In the genomic region with DNA sequence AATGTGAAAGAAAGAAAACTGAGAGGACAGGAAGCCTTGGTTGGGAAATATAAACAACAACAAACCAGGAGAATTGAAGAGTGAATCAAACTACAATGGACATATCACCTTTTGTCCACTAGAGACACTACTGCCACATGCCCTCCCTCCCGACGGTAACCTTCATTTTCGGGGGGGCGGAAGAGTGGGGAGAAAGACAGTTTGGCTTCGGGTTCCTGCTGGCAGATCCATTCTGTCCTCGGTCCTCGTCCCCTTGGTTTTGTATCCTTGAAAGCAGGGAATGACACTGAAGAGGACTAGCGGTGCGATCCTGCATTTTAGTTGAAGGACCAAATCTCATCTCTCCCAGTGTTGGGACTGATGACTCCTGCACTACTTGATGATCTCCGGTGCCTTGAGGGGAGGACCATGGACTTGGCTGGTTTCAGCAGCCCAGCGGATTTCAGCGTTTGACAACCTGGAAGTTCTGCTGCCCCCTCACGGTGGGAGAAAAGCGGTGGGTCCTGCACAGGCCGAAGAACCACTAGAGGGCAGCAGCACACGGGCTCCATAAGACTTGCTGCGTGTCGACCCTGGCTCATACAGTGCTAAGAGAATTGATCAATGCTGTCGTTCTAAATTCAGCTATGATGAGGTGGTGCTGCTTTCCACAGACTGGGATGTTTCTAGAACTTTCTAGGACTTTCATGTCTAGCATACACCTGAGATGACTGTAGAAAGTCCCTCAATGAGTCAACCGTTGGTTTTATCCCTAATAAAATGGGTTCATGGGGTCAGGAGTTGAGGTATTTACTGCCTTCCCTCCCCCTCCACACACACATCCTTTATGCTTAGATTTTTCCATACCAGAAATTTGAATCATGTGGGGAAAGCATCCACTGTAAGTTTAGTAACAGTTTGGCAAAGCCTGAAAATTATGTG, we compare ENCODE assay signal across 8 cellular contexts. TPM values are rescaled to one million over a fixed set of nuclear protein-coding genes. Genes with fewer than 3 reads are reported as not detected.
DNase-seq lines count a peak whose midpoint lies in the region; ATAC-seq and FAIRE-seq lines count a peak whose summit lies in the region.

No MANE protein-coding gene starts in this region.

- FAIRE-seq in HTR-8/SVneo (lab: Jason Lieb, UNC) = peak; percentile 93

- no peak overlapping the region for H3K23ac ChIP-seq in mesendoderm (ENCODE audit: low read length)

- H3K9ac ChIP-seq in endocrine pancreas (ENCODE audit: control insufficient read depth, insufficient read depth, low read length) = peak overlapping the region; percentile 8
- peak overlapping the region; percentile 1 for H3K9ac ChIP-seq in mesendoderm (ENCODE audit: low read length)

- ATAC-seq in GM21390 (IDR thresholded peaks at IDR 0.05; ENCODE audit: unreplicated experiment) = peak; percentile 94

- H3K36me3 ChIP-seq in endocrine pancreas (ENCODE audit: control insufficient read depth, insufficient read depth, low read length) (no peaks in the 10 kb centered on the region), mesendoderm (ENCODE audit: control insufficient read depth, insufficient read depth, low read length) (no peaks in the 10 kb centered on the region)

- no peak overlapping the region for H4K5ac ChIP-seq in mesendoderm (ENCODE audit: low read length)

- no peak overlapping the region for H3K18ac ChIP-seq in mesendoderm (ENCODE audit: low read length)

- H3K79me1 ChIP-seq in mesendoderm (ENCODE audit: low read length) = no peaks in the 10 kb centered on the region

- in situ Hi-C loops in Caki2 (cut with HindIII; ENCODE audit: low pct_unique_long_range_greater_than_20kb, low sequenced_read_pairs) = no loop called here

- no peak overlapping the region for H2BK15ac ChIP-seq in mesendoderm (replicated peaks; ENCODE audit: low read depth)

- H3K4ac ChIP-seq in mesendoderm (ENCODE audit: low read depth, low read length) = no peak overlapping the region

- no peak overlapping the region for H3K4me2 ChIP-seq in mesendoderm (ENCODE audit: low read length)

- H3K56ac ChIP-seq in mesendoderm (ENCODE audit: low read length) = no peak overlapping the region

- DNase-seq in Caki2 (ENCODE audit: low read depth) (peak; percentile 90), HTR-8/SVneo (ENCODE audit: insufficient read length, low spot score) (peak; percentile 97), NOMO-1 (lab: John Stamatoyannopoulos, UW; ENCODE audit: unreplicated experiment in 2 of 2) (peak; percentile 99 to 100), mesendoderm (peak; percentile 98)
- DNase-seq in activated CD8-positive, alpha-beta memory T cell treated with anti-CD3 and anti-CD28 coated beads for 48 hours (ENCODE audit: low read depth in 2 of 3, low spot score in 2 of 3) = peak; percentile 51 to 65 (median 63)
- peak; percentile 84 for DNase-seq in stimulated activated CD8-positive, alpha-beta memory T cell treated with anti-CD3 and anti-CD28 coated beads, Interleukin-15, amount 100 ng/mL, for 1 hour (ENCODE audit: low read depth)

- H2AK5ac ChIP-seq in mesendoderm (ENCODE audit: low read length) = no peak overlapping the region

- no peak overlapping the region for H3K27ac ChIP-seq in mesendoderm (ENCODE audit: low read depth, low read length)

- no peaks in the 10 kb centered on the region for H3K79me2 ChIP-seq in mesendoderm (ENCODE audit: control insufficient read depth, insufficient read depth, low read length)

- no peaks in the 10 kb centered on the region for H3K9me3 ChIP-seq in endocrine pancreas (ENCODE audit: control insufficient read depth, low read length)

- H4K8ac ChIP-seq in mesendoderm (ENCODE audit: low read depth, low read length) = no peak overlapping the region

- H2BK5ac ChIP-seq in mesendoderm (ENCODE audit: low read length) = no peak overlapping the region

- H2BK120ac ChIP-seq in mesendoderm (ENCODE audit: low read depth, low read length) = no peak overlapping the region

- WGBS in mesendoderm (ENCODE audit: extremely low coverage, insufficient coverage, low lambda C conversion rate) = no CpG with 5 or more reads among the region's 20 CpGs

- no peaks in the 10 kb centered on the region for H3K27me3 ChIP-seq in endocrine pancreas (ENCODE audit: control insufficient read depth, insufficient read depth, low read length)
- H3K27me3 ChIP-seq in mesendoderm (ENCODE audit: insufficient read depth, low read length, poor library complexity) = no peaks in the 10 kb centered on the region

- H3K4me3 ChIP-seq in endocrine pancreas (ENCODE audit: control insufficient read depth, insufficient read depth, low read length) (peak overlapping the region; percentile 75), mesendoderm (ENCODE audit: low read length) (no peak overlapping the region)

- H3K4me1 ChIP-seq in endocrine pancreas (ENCODE audit: control insufficient read depth, insufficient read depth, low read length) (no peaks in the 10 kb centered on the region), mesendoderm (ENCODE audit: control insufficient read depth, low read depth, low read length) (no peaks in the 10 kb centered on the region)

RNA-seq across cellular contexts. Expression of a gene that starts 15.1 kb away (rescaled TPM):
- 29.9 and 41.8 TPM in 2 replicates for total RNA-seq in Caki2 (2014; rRNA removed; shearing (Covaris generic); ENCODE audit: low replicate concordance)
- 52.1 TPM for polyA plus RNA-seq in mesendoderm (2013, experiment 1 of 2)
- polyA plus RNA-seq in mesendoderm (2013, experiment 2 of 2) = 53.8 TPM
